18 cellular contexts compared by ENCODE assay signal in the genomic region with DNA sequence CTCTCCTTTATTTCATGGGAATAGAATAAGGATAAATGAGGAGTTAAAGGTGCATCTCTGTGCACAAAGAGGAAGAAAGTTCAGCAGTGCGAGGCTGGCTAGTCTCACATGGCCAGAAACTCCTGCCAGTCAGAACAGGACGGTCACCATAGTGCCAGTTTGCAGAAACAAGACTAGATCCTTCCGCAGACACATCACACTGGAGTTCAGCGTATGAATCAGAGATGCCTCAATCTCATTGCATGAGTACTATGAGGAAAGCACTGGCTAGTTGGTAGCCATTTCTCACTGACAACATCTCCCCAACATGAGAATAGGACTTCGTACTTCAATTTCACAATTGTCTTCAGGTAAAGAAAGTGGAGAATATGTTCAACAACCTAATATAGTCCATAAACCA. TPM values are rescaled to one million over a fixed set of nuclear protein-coding genes. Genes with fewer than 3 reads are reported as not detected.
DNase-seq lines count a peak whose midpoint lies in the region; ATAC-seq and TF ChIP-seq lines count a peak whose summit lies in the region.
"Had no signal": no experiment of that assay in that cellular context is flagged by ENCODE, and none has a peak within 500 bp of the region (broad histone marks: within the 10 kb centered on the region; RNA-seq: fewer than 3 reads in every experiment).

No MANE protein-coding gene starts in this region.

- H3K27me3 ChIP-seq in ACC112 (ENCODE audit: insufficient read depth, low read length), result no peaks in the 10 kb centered on the region
- H3K27me3 ChIP-seq in IMR-90 (ENCODE audit: control insufficient read depth, insufficient read depth, low read length), result no peaks in the 10 kb centered on the region
- no peaks in the 10 kb centered on the region for H3K27me3 ChIP-seq in brain microvascular endothelial cell (replicated peaks)
- no peaks in the 10 kb centered on the region for H3K27me3 ChIP-seq in mesenchymal stem cell (ENCODE audit: control insufficient read depth in 1 of 2, insufficient read depth in 1 of 2, low read length in 2 of 2)
- H3K27me3 ChIP-seq in stomach, result no peaks in the 10 kb centered on the region
- H3K27me3 ChIP-seq: BLaER1, SJCRH30 had no signal

- H4K8ac ChIP-seq in IMR-90 (ENCODE audit: low read depth in 2 of 2, low read length in 2 of 2) (peak overlapping the region in 1 of 2 experiments; percentile 44; a peak in 1 of 4 replicates), mesenchymal stem cell (ENCODE audit: low read length) (no peak overlapping the region)

- peak overlapping the region; percentile 56; the same call in 1 of the 2 replicates for H2AK5ac ChIP-seq in IMR-90 (ENCODE audit: low read depth, low read length)
- no peak overlapping the region for H2AK5ac ChIP-seq in mesenchymal stem cell (ENCODE audit: low read length, severe bottlenecking)

- H2BK120ac ChIP-seq in IMR-90 (ENCODE audit: low read depth, low read length) (peak overlapping the region; percentile 66; the same call in 1 of the 2 replicates), mesenchymal stem cell (ENCODE audit: low read depth, low read length) (no peak overlapping the region)

- H3K36me3 ChIP-seq in ACC112 (ENCODE audit: insufficient read depth, low read length) (no peaks in the 10 kb centered on the region), IMR-90 (ENCODE audit: control insufficient read depth, insufficient read depth, low read length) (no peaks in the 10 kb centered on the region), brain microvascular endothelial cell (replicated peaks) (no peaks in the 10 kb centered on the region), mesenchymal stem cell (ENCODE audit: control insufficient read depth in 1 of 2, insufficient read depth in 2 of 2, low read depth in 1 of 2, low read length in 2 of 2) (no peaks in the 10 kb centered on the region), stomach (no peaks in the 10 kb centered on the region)
- H3K36me3 ChIP-seq: BLaER1, SJCRH30 had no signal

- TF ChIP-seq RAD21 in IMR-90 (IDR thresholded peaks at IDR 0.05; ENCODE audit: low read length), result no peak

- WGBS in IMR-90 (ENCODE audit: extremely low coverage in 2 of 2, insufficient read length in 1 of 2), 2 experiments, result 90% methylated on average over 3 of the region's 5 CpGs; no CpG with 5 or more reads in 1 of the 2 experiments
- WGBS in mesenchymal stem cell, result 98% methylated on average over 5 of the region's 5 CpGs
- WGBS in stomach, 5 donors, result 92 to 96% (median 95%) methylated on average over 5 of the region's 5 CpGs

- H3K9ac ChIP-seq in IMR-90 (ENCODE audit: low read depth, low read length) (no peak overlapping the region), mesenchymal stem cell (ENCODE audit: low read length) (peak overlapping the region; percentile 46)
- H3K9ac ChIP-seq: BLaER1 had no signal

- H3K14ac ChIP-seq in IMR-90 (replicated peaks; ENCODE audit: low read depth, low read length) (peak overlapping the region; percentile 78), mesenchymal stem cell (ENCODE audit: low read length in 2 of 2) (no peak overlapping the region)

- no peak overlapping the region for H3K56ac ChIP-seq in IMR-90 (ENCODE audit: extremely low read depth, insufficient read depth, low read length)

- POLR2A ChIA-PET in IMR-90 (lab: Charles Lee; ENCODE audit: unreplicated experiment), result no interaction called here

- no peaks in the 10 kb centered on the region for H3K79me2 ChIP-seq in ACC112 (ENCODE audit: control insufficient read depth, insufficient read depth, low read length, unreplicated experiment)

- peaks cover 9% of the 10 kb centered on the region for H3K9me1 ChIP-seq in IMR-90 (ENCODE audit: insufficient read depth, low read length)

- DNase-seq in IMR-90, result peak; percentile 28
- peak; percentile 39 for DNase-seq in brain microvascular endothelial cell
- DNase-seq in mesenchymal stem cell, result no peak
- DNase-seq in stomach, result no peak
- no peak for DNase-seq in Right ventricle myocardium inferior (ENCODE audit: missing footprints)
- DNase-seq: 8988T, DMS79 treated with DMSO at 0.1 percent for 48 hours, GDM1, NCI-H1105, NCI-H1694, NCI-H2227 treated with DMSO at 0.1 percent for 48 hours, NCI-H524 treated with DMSO at 0.1 percent for 48 hours, SJCRH30 had no signal

- H3K4ac ChIP-seq in IMR-90 (ENCODE audit: low read depth, low read length) (peak overlapping the region; percentile 53), mesenchymal stem cell (ENCODE audit: low read depth in 1 of 2, low read length in 2 of 2) (no peak overlapping the region)

- H3K9me3 ChIP-seq in IMR-90 (ENCODE audit: control insufficient read depth, insufficient read depth, low read length) (no peaks in the 10 kb centered on the region), mesenchymal stem cell (ENCODE audit: control insufficient read depth, low read length) (no peaks in the 10 kb centered on the region), stomach (no peaks in the 10 kb centered on the region)
- H3K9me3 ChIP-seq: BLaER1, SJCRH30 had no signal

- peak overlapping the region; percentile 60 for H2BK20ac ChIP-seq in IMR-90 (ENCODE audit: low read depth, low read length)

- no TSS peak for BruUV-seq in IMR-90 (replicated peaks; lab: Mats Ljungman, UMichigan)

- CTCF ChIA-PET in IMR-90 (lab: Yijun Ruan, JAX), result no interaction called here

- in situ Hi-C loops in IMR-90 (cut with MboI; ENCODE audit: low sequenced_read_pairs) (no loop called here), brain microvascular endothelial cell (cut with HindIII; ENCODE audit: low pct_ligation_motif_present, low sequenced_read_pairs) (no loop called here)

- TF ChIP-seq CTCF in IMR-90 (conservative IDR thresholded peaks at IDR 0.05; ENCODE audit: low read depth, low read length) (no peak), brain microvascular endothelial cell (IDR thresholded peaks at IDR 0.05; ENCODE audit: low read depth, low read length, missing control alignments) (no peak), stomach (IDR thresholded peaks at IDR 0.05) (no peak)

- H2BK15ac ChIP-seq in IMR-90 (ENCODE audit: low read depth, low read length) (no peak overlapping the region), mesenchymal stem cell (ENCODE audit: low read depth, poor library complexity, severe bottlenecking) (no peak overlapping the region)

- dilution Hi-C loops in IMR-90 (cut with HindIII; ENCODE audit: low sequenced_read_pairs, unreplicated experiment), result no loop called here

- H3K4me3 ChIP-seq in ACC112 (ENCODE audit: low read depth, low read length) (peak overlapping the region; percentile 63), IMR-90 (ENCODE audit: insufficient read depth, low read depth, low read length) (no peak overlapping the region), brain microvascular endothelial cell (ENCODE audit: low read depth, low read length) (no peak overlapping the region), mesenchymal stem cell (ENCODE audit: insufficient read depth in 1 of 2, low read depth in 1 of 2, low read length in 2 of 2) (no peak overlapping the region), stomach (no peak overlapping the region)
- H3K4me3 ChIP-seq: BLaER1, SJCRH30 had no signal

- TF ChIP-seq POLR2A in IMR-90 (IDR thresholded peaks at IDR 0.05; ENCODE audit: low read depth, low read length) (no peak), stomach (IDR thresholded peaks at IDR 0.05) (no peak)

- H3K23ac ChIP-seq in IMR-90 (ENCODE audit: low read depth, low read length) (peak overlapping the region; percentile 53; the same call in 1 of the 2 replicates), mesenchymal stem cell (ENCODE audit: low read length in 2 of 2) (no peak overlapping the region)

- no peaks in the 10 kb centered on the region for H4K20me1 ChIP-seq in IMR-90 (ENCODE audit: insufficient read depth, low read length)
- H4K20me1 ChIP-seq: BLaER1 had no signal

- no peak overlapping the region for H2BK12ac ChIP-seq in mesenchymal stem cell (ENCODE audit: low read length in 2 of 2)

- H2BK5ac ChIP-seq in IMR-90 (ENCODE audit: low read depth, low read length, poor library complexity, severe bottlenecking), result peak overlapping the region; percentile 89
- H2BK5ac ChIP-seq in mesenchymal stem cell (ENCODE audit: low read depth, low read length, poor library complexity, severe bottlenecking), result no peak overlapping the region

- H2AFZ ChIP-seq in ACC112 (ENCODE audit: low read length, unreplicated experiment) (peak overlapping the region; percentile 34), IMR-90 (replicated peaks; ENCODE audit: low read length, poor library complexity) (peak overlapping the region; percentile 13), mesenchymal stem cell (ENCODE audit: low read depth, low read length) (no peak overlapping the region)

- peak overlapping the region; percentile 37; the same call in 1 of the 2 replicates for H4K5ac ChIP-seq in IMR-90 (ENCODE audit: low read depth, low read length)

- H4K91ac ChIP-seq in IMR-90 (ENCODE audit: insufficient read depth, low read depth, low read length), result 0 out of 2 replicates have a peak overlapping the region, but pooled peaks have one; percentile 13
- H4K91ac ChIP-seq in mesenchymal stem cell (ENCODE audit: low read length), result no peak overlapping the region

- H3K18ac ChIP-seq in IMR-90 (ENCODE audit: low read depth, low read length) (peak overlapping the region; percentile 88; the same call in 1 of the 2 replicates), mesenchymal stem cell (ENCODE audit: low read depth in 1 of 2, low read length in 2 of 2) (no peak overlapping the region)

- no peak overlapping the region; the same call in 1 of the 2 replicates for H3K4me2 ChIP-seq in IMR-90 (ENCODE audit: low read depth, low read length)
- H3K4me2 ChIP-seq in mesenchymal stem cell (ENCODE audit: low read length, poor library complexity, severe bottlenecking), result no peak overlapping the region
- H3K4me2 ChIP-seq: BLaER1 had no signal

- ATAC-seq in IMR-90 (ENCODE audit: low read depth), result no peak
- no peak for ATAC-seq in HG03378 (IDR thresholded peaks at IDR 0.05; ENCODE audit: unreplicated experiment)
- no peak for ATAC-seq in Right ventricle myocardium inferior
- ATAC-seq in GM18511 (IDR thresholded peaks at IDR 0.05; ENCODE audit: unreplicated experiment), result no peak

- no peak overlapping the region for H2AK9ac ChIP-seq in IMR-90 (replicated peaks; ENCODE audit: low read depth, low read length, poor library complexity)

- H3K79me1 ChIP-seq in IMR-90 (ENCODE audit: low read depth in 1 of 2, low read length in 2 of 2), result no peaks in the 10 kb centered on the region
- no peaks in the 10 kb centered on the region for H3K79me1 ChIP-seq in mesenchymal stem cell (replicated peaks; ENCODE audit: low read length, poor library complexity, severe bottlenecking)

- peak overlapping the region; percentile 96 for H3K27ac ChIP-seq in ACC112 (ENCODE audit: low read depth, low read length)
- no peak overlapping the region for H3K27ac ChIP-seq in IMR-90 (ENCODE audit: insufficient read depth, low read length)
- H3K27ac ChIP-seq in brain microvascular endothelial cell, result peak overlapping the region; percentile 82
- H3K27ac ChIP-seq in mesenchymal stem cell (ENCODE audit: low read length, poor library complexity, severe bottlenecking), result no peak overlapping the region
- no peak overlapping the region for H3K27ac ChIP-seq in stomach
- H3K27ac ChIP-seq: BLaER1, SJCRH30 had no signal

- H3K4me1 ChIP-seq in ACC112 (ENCODE audit: control insufficient read depth, insufficient read depth, low read length, unreplicated experiment) (peaks cover 32% of the 10 kb centered on the region), IMR-90 (ENCODE audit: control insufficient read depth, insufficient read depth, low read length) (peaks cover 5% of the 10 kb centered on the region; the same call in 1 of the 2 replicates), mesenchymal stem cell (ENCODE audit: control insufficient read depth, insufficient read depth, low read depth, low read length) (no peaks in the 10 kb centered on the region), stomach (peaks cover 0 to 9% (median 3%) of the 10 kb centered on the region in 4 donors)
- H3K4me1 ChIP-seq: SJCRH30 had no signal

- TF ChIP-seq EP300 in stomach (IDR thresholded peaks at IDR 0.05), result no peak

- intact Hi-C loops in IMR-90 (cut with micrococcal nuclease), result no loop called here
- intact Hi-C loops in stomach (cut with DNase I; ENCODE audit: low total_unique reads), result no loop called here
- intact Hi-C loops in Right ventricle myocardium inferior (cut with DNase I), result no loop called here

RNA-seq across cellular contexts. Expression of a gene that starts 34.9 kb away (rescaled TPM):
- total RNA-seq in IMR-90 (2012; rRNA removed) (not detected in 2 replicates), stomach (not detected), Right ventricle myocardium inferior (not detected)
- polyA plus RNA-seq in IMR-90 (2012; rRNA removed) (not detected in 2 replicates), stomach (not detected)
- polyA plus RNA-seq in IMR-90 (2012; cell fraction: cytosol; rRNA removed), result not detected in 2 replicates
- not detected in 2 replicates for polyA plus RNA-seq in IMR-90 (2012; cell fraction: nucleus; rRNA removed; ENCODE audit: low replicate concordance)
- not detected for polyA plus RNA-seq in mesenchymal stem cell (2013, experiment 1 of 2)
- polyA plus RNA-seq in mesenchymal stem cell (2013, experiment 2 of 2), result not detected
- total RNA-seq: H4, SJCRH30 had no signal

Comparison
In these comparisons a context has a peak if more than half of its experiments do, and no peak if none do; other contexts are left out.
1. H3K27ac ChIP-seq: peak in ACC112 (single experiment) and brain microvascular endothelial cell (single experiment); none in IMR-90 (single experiment), mesenchymal stem cell (single experiment) and stomach (0 of 5).
2. DNase-seq: peak in IMR-90 (single experiment) and brain microvascular endothelial cell (single experiment); none in mesenchymal stem cell (single experiment), stomach (single experiment) and Right ventricle myocardium inferior (single experiment).